10 cellular contexts compared by ENCODE assay signal in the genomic region with DNA sequence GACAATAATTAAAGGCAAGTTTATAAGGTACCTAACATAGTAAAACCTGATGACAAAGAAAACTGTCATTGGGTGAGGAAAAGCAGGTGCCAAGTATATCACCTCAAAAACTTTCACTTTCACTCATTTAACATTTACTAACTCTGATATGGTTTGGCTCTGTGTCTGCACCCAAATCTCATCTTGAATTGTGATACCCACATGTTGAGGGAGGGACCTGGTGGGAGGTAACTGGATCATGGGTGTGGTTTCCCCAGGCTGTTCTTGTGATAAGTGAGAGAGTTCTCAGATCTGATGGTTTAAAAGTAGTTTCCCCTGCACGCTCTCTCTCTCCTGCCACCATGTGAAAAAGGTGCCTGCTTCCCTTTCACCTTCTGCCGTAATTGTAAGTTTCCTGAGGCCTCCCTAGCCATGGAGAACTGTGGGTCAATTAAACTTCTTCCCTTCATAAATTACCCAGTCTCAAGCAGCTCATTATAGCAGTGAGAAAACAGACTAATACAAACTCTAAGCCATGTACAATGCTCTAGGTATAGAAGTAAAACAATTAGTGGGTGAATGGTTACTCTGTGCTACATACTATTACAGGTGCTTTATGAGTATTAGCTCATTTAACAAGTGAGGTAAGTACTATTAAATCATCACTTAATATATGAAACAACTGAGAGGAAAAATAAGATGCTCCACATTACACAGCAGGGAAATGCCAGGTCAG.
A peak's percentile ranks its signal among the peaks of the same experiment; 100 is the strongest.
DNase-seq lines count a peak whose midpoint lies in the region; ATAC-seq and TF ChIP-seq lines count a peak whose summit lies in the region.
"Had no signal": no experiment of that assay in that cellular context is flagged by ENCODE, and none has a peak within 500 bp of the region (broad histone marks: within the 10 kb centered on the region; RNA-seq: fewer than 3 reads in every experiment).

No MANE protein-coding gene starts in this region.

- H3K9me3 ChIP-seq in ascending aorta = no peaks in the 10 kb centered on the region
- no peaks in the 10 kb centered on the region for H3K9me3 ChIP-seq in right atrium auricular region
- H3K9me3 ChIP-seq: left ventricle myocardium inferior had no signal

- intact Hi-C loops in ascending aorta (cut with DNase I) = no loop called here

- H3K27ac ChIP-seq in ascending aorta (no peak overlapping the region), right atrium auricular region (no peak overlapping the region)
- H3K27ac ChIP-seq: left ventricle myocardium inferior, VCaP had no signal

- H3K27me3 ChIP-seq in ascending aorta = no peaks in the 10 kb centered on the region
- no peaks in the 10 kb centered on the region for H3K27me3 ChIP-seq in right atrium auricular region

- H3K4me1 ChIP-seq in ascending aorta (no peaks in the 10 kb centered on the region), right atrium auricular region (no peaks in the 10 kb centered on the region)

- H3K4me3 ChIP-seq in ascending aorta = no peak overlapping the region
- no peak overlapping the region for H3K4me3 ChIP-seq in right atrium auricular region
- H3K4me3 ChIP-seq: left ventricle myocardium inferior had no signal

- TF ChIP-seq CTCF in ascending aorta (IDR thresholded peaks at IDR 0.05) = no peak
- no peak for TF ChIP-seq CTCF in right atrium auricular region (IDR thresholded peaks at IDR 0.05)

- ATAC-seq in GM19395 (IDR thresholded peaks at IDR 0.05; ENCODE audit: unreplicated experiment) = peak; percentile 74
- ATAC-seq in HG03025 (IDR thresholded peaks at IDR 0.05; ENCODE audit: low FRiP score, unreplicated experiment) = peak; percentile 55

- DNase-seq in activated T-cell treated with anti-CD3 and anti-CD28 coated beads, Interleukin-2, amount 50 U/mL, for 48 hours = peak; percentile 27 to 46
- peak; percentile 4 for DNase-seq in stimulated activated CD8-positive, alpha-beta memory T cell treated with anti-CD3 and anti-CD28 coated beads, Interleukin-4, amount 100 ng/mL, for 24 hours (ENCODE audit: low read depth)
- no peak for DNase-seq in NCI-H1417 (lab: John Stamatoyannopoulos, UW)
- DNase-seq in ascending aorta (ENCODE audit: low spot score in 2 of 2) = no peak
- no peak for DNase-seq in right atrium auricular region (ENCODE audit: low spot score)
- DNase-seq: left ventricle myocardium inferior, NCI-H2081 had no signal

- H3K36me3 ChIP-seq in ascending aorta (peaks cover 0 to 14% of the 10 kb centered on the region in 2 donors), right atrium auricular region (no peaks in the 10 kb centered on the region)

Comparison
In these comparisons a context has a peak if more than half of its experiments do, and no peak if none do; other contexts are left out.
1. DNase-seq: peak in activated T-cell treated with anti-CD3 and anti-CD28 coated beads, Interleukin-2, amount 50 U/mL, for 48 hours (2 of 2) and stimulated activated CD8-positive, alpha-beta memory T cell treated with anti-CD3 and anti-CD28 coated beads, Interleukin-4, amount 100 ng/mL, for 24 hours (single experiment); none in NCI-H1417 (0 of 3), ascending aorta (0 of 2) and right atrium auricular region (single experiment).